13 cellular contexts compared by ENCODE assay signal in genomic region chr3:171825222-171825828, GRCh38. TPM values are rescaled to one million over a fixed set of nuclear protein-coding genes. Genes with fewer than 3 reads are reported as not detected.
DNase-seq lines count a peak whose midpoint lies in the region; ATAC-seq, FAIRE-seq and TF ChIP-seq lines count a peak whose summit lies in the region.
"Had no signal": no experiment of that assay in that cellular context is flagged by ENCODE, and none has a peak within 500 bp of the region (broad histone marks: within the 10 kb centered on the region; RNA-seq: fewer than 3 reads in every experiment).

No MANE protein-coding gene starts in this region.

- 0 out of 3 replicates have a peak overlapping the region, but pooled peaks have one; percentile 23 for H3K4me3 Mint-ChIP-seq in GM23338
- H3K4me3 Mint-ChIP-seq: T-helper 2 cell treated with Interferon-gamma antibody and Interleukin-4, amounts not matched to agents 5 μg/mL and 100 μg/mL, for 36 hours had no signal

- DNase-seq in GM23338 (ENCODE audit: low spot score) (peak; percentile 6), astrocyte of the hippocampus (ENCODE audit: low read depth, low spot score) (peak; percentile 44), left ventricle myocardium inferior (no peak), stomach (no peak), frontal cortex (ENCODE audit: low spot score in 2 of 2) (no peak), D721Med (ENCODE audit: insufficient read length, low spot score) (no peak), COR-L47 (lab: John Stamatoyannopoulos, UW) (no peak)
- DNase-seq: midbrain, NCI-H446 treated with DMSO at 0.1 percent for 48 hours, upper lobe of right lung had no signal

- no peaks in the 10 kb centered on the region for H3K79me2 ChIP-seq in GM23338 (replicated peaks; ENCODE audit: insufficient read depth)

- H3K4me2 ChIP-seq in GM23338: peak overlapping the region; percentile 49

- TF ChIP-seq CTCF in GM23338 (conservative IDR thresholded peaks at IDR 0.05; ENCODE audit: low read depth in 2 of 2): no peak
- no peak for TF ChIP-seq CTCF in left ventricle myocardium inferior (IDR thresholded peaks at IDR 0.05; ENCODE audit: borderline replicate concordance)
- no peak for TF ChIP-seq CTCF in stomach (IDR thresholded peaks at IDR 0.05)
- no peak for TF ChIP-seq CTCF in D721Med (IDR thresholded peaks at IDR 0.05; ENCODE audit: insufficient read depth, missing control alignments)

- H3K9me3 ChIP-seq in left ventricle myocardium inferior (replicated peaks) (no peaks in the 10 kb centered on the region), stomach (no peaks in the 10 kb centered on the region)
- H3K9me3 ChIP-seq: upper lobe of right lung had no signal

- H3K27me3 ChIP-seq in GM23338 (ENCODE audit: insufficient read depth): no peaks in the 10 kb centered on the region
- H3K27me3 ChIP-seq in left ventricle myocardium inferior (ENCODE audit: low read depth): no peaks in the 10 kb centered on the region
- no peaks in the 10 kb centered on the region for H3K27me3 ChIP-seq in stomach
- H3K27me3 ChIP-seq: upper lobe of right lung had no signal

- peaks cover 31% of the 10 kb centered on the region for H3K4me1 Mint-ChIP-seq in GM23338

- H3K4me3 ChIP-seq in GM23338: no peak overlapping the region
- H3K4me3 ChIP-seq in left ventricle myocardium inferior: no peak overlapping the region
- no peak overlapping the region for H3K4me3 ChIP-seq in stomach
- H3K4me3 ChIP-seq: upper lobe of right lung had no signal

- no peaks in the 10 kb centered on the region for H3K9me3 Mint-ChIP-seq in GM23338
- H3K9me3 Mint-ChIP-seq: T-helper 2 cell treated with Interferon-gamma antibody and Interleukin-4, amounts not matched to agents 5 μg/mL and 100 μg/mL, for 36 hours had no signal

- FAIRE-seq in frontal cortex (lab: Jason Lieb, UNC) (no peak), D721Med (lab: Jason Lieb, UNC) (no peak)

- intact Hi-C loops in left ventricle myocardium inferior (cut with micrococcal nuclease) (no loop called here), stomach (cut with DNase I; ENCODE audit: low total_unique reads) (no loop called here)

- no peaks in the 10 kb centered on the region for H3F3A ChIP-seq in GM23338 (replicated peaks; ENCODE audit: low read depth)

- H3K27ac ChIP-seq in GM23338 (ENCODE audit: low read depth): no peak overlapping the region
- H3K27ac ChIP-seq in left ventricle myocardium inferior (replicated peaks): peak overlapping the region; percentile 71
- peak overlapping the region in 3 of 5 donors; percentile 37 to 65 (median 57) for H3K27ac ChIP-seq in stomach
- H3K27ac ChIP-seq: upper lobe of right lung had no signal

- no peaks in the 10 kb centered on the region for H3K36me3 Mint-ChIP-seq in GM23338 (ENCODE audit: low read depth)

- no peak for TF ChIP-seq POLR2A in stomach (IDR thresholded peaks at IDR 0.05)

- H3K27me3 Mint-ChIP-seq in GM23338 (ENCODE audit: insufficient read depth, low read depth, poor library complexity): peaks cover 4% of the 10 kb centered on the region

- no peaks in the 10 kb centered on the region for H4K20me1 ChIP-seq in GM23338 (replicated peaks; ENCODE audit: insufficient read depth)

- 29 to 55% (median 32%) methylated on average over 5 of the region's 5 CpGs for WGBS in stomach, 5 donors

- H3K36me3 ChIP-seq in GM23338 (ENCODE audit: insufficient read depth) (no peaks in the 10 kb centered on the region), left ventricle myocardium inferior (no peaks in the 10 kb centered on the region), stomach (no peaks in the 10 kb centered on the region)
- H3K36me3 ChIP-seq: upper lobe of right lung had no signal

- H3K4me1 ChIP-seq in GM23338 (ENCODE audit: insufficient read depth) (peaks cover 17% of the 10 kb centered on the region), left ventricle myocardium inferior (peaks cover 34% of the 10 kb centered on the region), stomach (peaks cover 0 to 36% (median 9%) of the 10 kb centered on the region in 4 donors)

- H2AFZ ChIP-seq in GM23338: peak overlapping the region; percentile 8; the same call in 1 of the 2 replicates

- H3K27ac Mint-ChIP-seq in GM23338: peak overlapping the region; percentile 29; the same call in 1 of the 2 replicates
- H3K27ac Mint-ChIP-seq: T-helper 2 cell treated with Interferon-gamma antibody and Interleukin-4, amounts not matched to agents 5 μg/mL and 100 μg/mL, for 36 hours had no signal

- TF ChIP-seq EP300 in stomach (IDR thresholded peaks at IDR 0.05): no peak

- ATAC-seq in GM23338 (no peak), GM21825 (IDR thresholded peaks at IDR 0.05; ENCODE audit: unreplicated experiment) (no peak)
- ATAC-seq: upper lobe of right lung had no signal

- H3K9me2 ChIP-seq in GM23338 (ENCODE audit: insufficient read depth): peaks cover 7% of the 10 kb centered on the region; the same call in 1 of the 2 replicates

TF ChIP-seq in GM23338, 12 proteins besides CTCF, POLR2A, EP300 and RAD21 (continues in another document):
- TF ChIP-seq REST (IDR thresholded peaks at IDR 0.05; ENCODE audit: unreplicated experiment): no peak
- TF ChIP-seq EZH2phosphoT487 (IDR thresholded peaks at IDR 0.05; ENCODE audit: unreplicated experiment): no peak
- no peak for TF ChIP-seq NANOG (IDR thresholded peaks at IDR 0.05; ENCODE audit: borderline replicate concordance)
- TF ChIP-seq ZNF331 (CRISPR knock-in tag; IDR thresholded peaks at IDR 0.05; ENCODE audit: low read depth): no peak
- TF ChIP-seq CREB1 (CRISPR knock-in tag; IDR thresholded peaks at IDR 0.05; ENCODE audit: low read depth): no peak
- TF ChIP-seq ZNF114 (CRISPR knock-in tag; IDR thresholded peaks at IDR 0.05): no peak
- TF ChIP-seq POLR2AphosphoS5 (IDR thresholded peaks at IDR 0.05; ENCODE audit: low read depth): no peak
- no peak for TF ChIP-seq ETS1 (IDR thresholded peaks at IDR 0.05)

RNA-seq across cellular contexts. Expression of gene PLD1, which starts 15.0 kb away (rescaled TPM):
- 2.2 and 6.7 TPM in 2 replicates for total RNA-seq in GM23338 (2014; rRNA removed; shearing (Covaris generic))
- 1.4 and 2.0 TPM in 2 replicates for polyA plus RNA-seq in GM23338 (2016; fragmentation: Nextera tagmentation; extraction: Ambion mirVana)
- total RNA-seq in left ventricle myocardium inferior: 59.5 TPM
- 10 to 100 TPM in 4 of 5 donors, 1 to 10 TPM in 1; 7.6 to 43.0 (median 25.1) TPM for total RNA-seq in stomach
- polyA plus RNA-seq in stomach: 1 to 10 TPM; 3.4 to 9.5 (median 8.6) TPM
- 4.1 TPM for total RNA-seq in frontal cortex

RNA-seq across cellular contexts. Expression of gene TMEM212, which starts 17.8 kb away (rescaled TPM):
- not detected in 2 replicates for total RNA-seq in GM23338 (2014; rRNA removed; shearing (Covaris generic))
- polyA plus RNA-seq in GM23338 (2016; fragmentation: Nextera tagmentation; extraction: Ambion mirVana): not detected in 2 replicates
- total RNA-seq in left ventricle myocardium inferior: not detected
- not detected for total RNA-seq in stomach
- not detected for polyA plus RNA-seq in stomach
- total RNA-seq in frontal cortex: not detected
- total RNA-seq: dermis microvascular lymphatic vessel endothelial cell, upper lobe of right lung had no signal

Comparison
In these comparisons a context has a peak if more than half of its experiments do, and no peak if none do; other contexts are left out.
1. DNase-seq: peak in GM23338 (single experiment) and astrocyte of the hippocampus (single experiment); none in left ventricle myocardium inferior (single experiment), stomach (single experiment), frontal cortex (0 of 2), D721Med (single experiment) and COR-L47 (single experiment).